ENCODE assay signal across 8 cellular contexts in the genomic region with DNA sequence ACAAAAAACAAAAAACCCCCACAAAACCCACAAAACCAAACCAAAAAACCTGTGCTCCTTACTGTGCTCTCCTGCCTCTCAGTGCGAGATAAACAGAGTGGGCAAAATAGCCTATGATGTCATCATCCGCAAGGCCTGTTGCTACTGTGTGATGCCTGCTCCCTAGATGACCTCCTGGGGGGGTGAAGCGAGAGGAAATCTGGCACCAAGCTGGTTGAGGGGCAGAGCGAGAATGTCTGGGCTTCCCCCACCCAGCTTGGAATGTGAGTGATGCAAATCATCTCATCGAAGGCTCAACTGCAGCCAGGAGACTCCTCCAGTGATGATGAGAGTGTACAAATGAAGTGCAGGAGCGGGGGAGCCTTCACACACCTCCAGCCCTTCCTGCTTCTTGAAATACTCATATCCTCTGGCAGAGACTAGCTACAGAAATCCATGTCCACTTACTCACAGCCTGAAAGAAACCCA. TPM values are rescaled to one million over a fixed set of nuclear protein-coding genes. Genes with fewer than 3 reads are reported as not detected.
DNase-seq lines count a peak whose midpoint lies in the region; ATAC-seq and TF ChIP-seq lines count a peak whose summit lies in the region.

No MANE protein-coding gene starts in this region.

- DNase-seq in GM06990 (ENCODE audit: extremely low read depth, insufficient read length), result peak; percentile 72
- peak; percentile 99 for DNase-seq in HT1080 (ENCODE audit: low read depth)
- DNase-seq in fibroblast of lung (ENCODE audit: low read depth in 2 of 2), result peak; percentile 93 to 99
- DNase-seq in coronary artery (ENCODE audit: low spot score), result no peak
- DNase-seq in CD8-positive, alpha-beta memory T cell, result no peak
- DNase-seq in NCI-H524 (lab: John Stamatoyannopoulos, UW), result no peak

- ATAC-seq in GM21529 (IDR thresholded peaks at IDR 0.05; ENCODE audit: unreplicated experiment), result peak; percentile 44
- ATAC-seq in stimulated activated memory B cell treated with anti-CD40 and anti-IgM and Interleukin-4, amounts not matched to agents 10 μg/mL and 1 μg/mL and 100 μg/mL, for 72 hours, result peak; percentile 70

- H3K27ac ChIP-seq in fibroblast of lung (ENCODE audit: insufficient read depth, low read length) (peak overlapping the region; percentile 64), coronary artery (peak overlapping the region in 1 of 2 donors; percentile 10)
- no peak overlapping the region for H3K27ac ChIP-seq in CD8-positive, alpha-beta memory T cell (ENCODE audit: low read depth, low read length)

- H4K20me1 ChIP-seq in fibroblast of lung (ENCODE audit: control insufficient read depth, extremely low read depth, insufficient read depth, low read length), result no peaks in the 10 kb centered on the region

- no peak overlapping the region for H2AFZ ChIP-seq in fibroblast of lung (ENCODE audit: low read length)

- H3K9ac ChIP-seq in fibroblast of lung (ENCODE audit: insufficient read depth, low read length), result no peak overlapping the region

- no peaks in the 10 kb centered on the region for H3K79me2 ChIP-seq in fibroblast of lung (ENCODE audit: control insufficient read depth, insufficient read depth, low read length)

- CTCF ChIA-PET in CD8-positive, alpha-beta memory T cell (lab: Charles Lee), result no interaction called here

- H3K27ac Mint-ChIP-seq in stimulated activated memory B cell treated with anti-CD40 and anti-IgM and Interleukin-4, amounts not matched to agents 10 μg/mL and 1 μg/mL and 100 μg/mL, for 72 hours, result peak overlapping the region; percentile 26
- H3K27ac Mint-ChIP-seq in CD8-positive, alpha-beta memory T cell, result no peak overlapping the region

- POLR2A ChIA-PET in CD8-positive, alpha-beta memory T cell (lab: Charles Lee), result no interaction called here

- H3K4me1 ChIP-seq in fibroblast of lung (ENCODE audit: control insufficient read depth, extremely low read depth, insufficient read depth, low read length), result peaks cover 20% of the 10 kb centered on the region
- H3K4me1 ChIP-seq in CD8-positive, alpha-beta memory T cell (ENCODE audit: insufficient read depth, low read length), result no peaks in the 10 kb centered on the region

- H3K9me3 Mint-ChIP-seq in stimulated activated memory B cell treated with anti-CD40 and anti-IgM and Interleukin-4, amounts not matched to agents 10 μg/mL and 1 μg/mL and 100 μg/mL, for 72 hours, result no peaks in the 10 kb centered on the region
- H3K9me3 Mint-ChIP-seq in CD8-positive, alpha-beta memory T cell, result peaks cover 0 to 15% (median 5%) of the 10 kb centered on the region in 5 donors

- H3K27me3 Mint-ChIP-seq in stimulated activated memory B cell treated with anti-CD40 and anti-IgM and Interleukin-4, amounts not matched to agents 10 μg/mL and 1 μg/mL and 100 μg/mL, for 72 hours, result peaks cover 22% of the 10 kb centered on the region
- H3K27me3 Mint-ChIP-seq in CD8-positive, alpha-beta memory T cell, result peaks cover 3% of the 10 kb centered on the region in 2 donors

- H3K9me3 ChIP-seq in fibroblast of lung (ENCODE audit: control insufficient read depth, insufficient read depth, low read depth, low read length), result no peaks in the 10 kb centered on the region
- H3K9me3 ChIP-seq in CD8-positive, alpha-beta memory T cell (ENCODE audit: low read length), result no peaks in the 10 kb centered on the region

- H3K36me3 ChIP-seq in GM06990 (ENCODE audit: control insufficient read depth, insufficient read depth, low read length) (no peaks in the 10 kb centered on the region), fibroblast of lung (ENCODE audit: control insufficient read depth, insufficient read depth, low read length) (no peaks in the 10 kb centered on the region)
- H3K36me3 ChIP-seq in CD8-positive, alpha-beta memory T cell (ENCODE audit: insufficient read depth, low read length), result no peaks in the 10 kb centered on the region

- TF ChIP-seq CTCF in GM06990 (IDR thresholded peaks at IDR 0.05; ENCODE audit: insufficient read depth, low read length, poor library complexity, severe bottlenecking) (no peak), fibroblast of lung (conservative IDR thresholded peaks at IDR 0.05 in 1 of 2, IDR thresholded peaks at IDR 0.05 in 1 of 2; ENCODE audit: low read depth in 1 of 2, low read length in 2 of 2) (no peak), coronary artery (IDR thresholded peaks at IDR 0.05) (no peak)

- peak overlapping the region; percentile 17 for H3K4me2 ChIP-seq in fibroblast of lung (ENCODE audit: extremely low read depth, insufficient read depth, low read length)

- H3K4me3 Mint-ChIP-seq in stimulated activated memory B cell treated with anti-CD40 and anti-IgM and Interleukin-4, amounts not matched to agents 10 μg/mL and 1 μg/mL and 100 μg/mL, for 72 hours, result peak overlapping the region; percentile 41
- no peak overlapping the region for H3K4me3 Mint-ChIP-seq in CD8-positive, alpha-beta memory T cell

- no peaks in the 10 kb centered on the region for H3K36me3 Mint-ChIP-seq in stimulated activated memory B cell treated with anti-CD40 and anti-IgM and Interleukin-4, amounts not matched to agents 10 μg/mL and 1 μg/mL and 100 μg/mL, for 72 hours
- peaks cover 0 to 5% (median 1%) of the 10 kb centered on the region in 3 donors for H3K36me3 Mint-ChIP-seq in CD8-positive, alpha-beta memory T cell

- H3K4me1 Mint-ChIP-seq in stimulated activated memory B cell treated with anti-CD40 and anti-IgM and Interleukin-4, amounts not matched to agents 10 μg/mL and 1 μg/mL and 100 μg/mL, for 72 hours, result peaks cover 44% of the 10 kb centered on the region
- H3K4me1 Mint-ChIP-seq in CD8-positive, alpha-beta memory T cell, result peaks cover 0 to 8% (median 5%) of the 10 kb centered on the region in 3 donors

- no peak overlapping the region for H3K4me3 ChIP-seq in GM06990 (replicated peaks; ENCODE audit: low read depth, low read length)
- H3K4me3 ChIP-seq in fibroblast of lung (replicated peaks in 1 of 4; ENCODE audit: control extremely low read depth in 1 of 4, insufficient read depth in 1 of 4, low read depth in 3 of 4, low read length in 4 of 4), result no peak overlapping the region
- no peak overlapping the region for H3K4me3 ChIP-seq in coronary artery
- H3K4me3 ChIP-seq in CD8-positive, alpha-beta memory T cell (ENCODE audit: low read length), result no peak overlapping the region

- H3K27me3 ChIP-seq in GM06990 (replicated peaks; ENCODE audit: control insufficient read depth, insufficient read depth, low read length) (no peaks in the 10 kb centered on the region), fibroblast of lung (ENCODE audit: control insufficient read depth, insufficient read depth, low read length) (no peaks in the 10 kb centered on the region)
- no peaks in the 10 kb centered on the region for H3K27me3 ChIP-seq in CD8-positive, alpha-beta memory T cell (ENCODE audit: insufficient read depth, low read length, poor library complexity, severe bottlenecking)

RNA-seq across cellular contexts. Expression of gene MAP4K3, which starts 57.7 kb away (rescaled TPM):
- total RNA-seq in HT1080 (2014; rRNA removed; shearing (Covaris generic)), result 17.6 and 25.1 TPM in 2 replicates
- 16.5 and 20.6 TPM in 2 replicates for polyA plus RNA-seq in HT1080 (2015; cell fraction: cytosol; rRNA removed)
- polyA plus RNA-seq in HT1080 (2015; cell fraction: nucleus; rRNA removed), result 36.4 and 44.1 TPM in 2 replicates
- 24.9 and 40.8 TPM in 2 replicates for total RNA-seq in fibroblast of lung
- 32.1 and 75.7 TPM in 2 replicates for polyA plus RNA-seq in fibroblast of lung
- polyA plus RNA-seq in fibroblast of lung (2012), result 16.9 and 38.9 TPM in 2 replicates
- 3.5 and 7.5 TPM in 2 replicates for polyA minus RNA-seq in fibroblast of lung (ENCODE audit: low replicate concordance)
- total RNA-seq in CD8-positive, alpha-beta memory T cell, result 1 to 10 TPM; 7.0 to 8.2 TPM
- polyA plus RNA-seq in CD8-positive, alpha-beta memory T cell, result 2.7 TPM

Comparison
In these comparisons a context has a peak if more than half of its experiments do, and no peak if none do; other contexts are left out.
1. DNase-seq: peak in GM06990 (single experiment), HT1080 (single experiment) and fibroblast of lung (2 of 2); none in coronary artery (single experiment), CD8-positive, alpha-beta memory T cell (0 of 5) and NCI-H524 (0 of 2).